22 cellular contexts compared by ENCODE assay signal in the genomic region with DNA sequence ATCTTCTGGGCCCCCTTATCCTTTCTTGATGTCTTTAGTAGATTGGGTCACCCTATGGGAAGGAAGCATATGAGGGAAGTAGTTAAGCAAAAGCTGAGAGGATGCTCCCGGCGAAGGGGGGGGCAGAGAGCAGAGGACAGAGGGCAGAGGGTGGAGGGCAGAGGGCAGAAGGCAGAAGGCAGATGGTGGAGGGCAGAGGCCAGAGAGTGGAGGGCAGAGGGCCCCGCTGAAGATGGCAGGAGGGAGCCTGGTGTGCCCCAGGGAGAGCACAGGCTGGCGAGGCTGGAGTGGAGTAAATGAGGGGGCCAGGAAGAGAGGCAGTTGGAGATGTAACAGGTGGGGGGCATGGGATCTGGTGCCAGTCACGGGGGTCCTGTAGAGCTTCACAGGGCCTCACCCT. TPM values are rescaled to one million over a fixed set of nuclear protein-coding genes. Genes with fewer than 3 reads are reported as not detected.
"Had no signal": no experiment of that assay in that cellular context is flagged by ENCODE, and none has a peak within 500 bp of the region (broad histone marks: within the 10 kb centered on the region; RNA-seq: fewer than 3 reads in every experiment).

No MANE protein-coding gene starts in this region.

- ATAC-seq: activated CD8-positive, alpha-beta T cell treated with anti-CD3 and anti-CD28 coated beads for 36 hours; activated T-cell treated with anti-CD3 and anti-CD28 coated beads, Interleukin-2, amount 50 U/mL, for 4 hours; activated T-helper 17 cell treated with anti-CD3 and anti-CD28 coated beads, Interleukin-2, amount 50 U/mL, for 72 hours; pancreas; psoas muscle had no signal

- H3K4me3 ChIP-seq: coronary artery, dorsolateral prefrontal cortex, left ventricle myocardium inferior, lung, pancreas, psoas muscle, smooth muscle cell, thoracic aorta, upper lobe of left lung had no signal

- H3K27ac ChIP-seq: coronary artery, dorsolateral prefrontal cortex, left ventricle myocardium inferior, neutrophil, pancreas, psoas muscle, thoracic aorta had no signal

- DNase-seq: activated B cell treated with CpG ODN at 0.5 μM for 24 hours; activated CD4-positive, alpha-beta T cell treated with anti-CD3 and anti-CD28 coated beads, Interleukin-2, amount 50 U/mL, for 1 hour; activated CD8-positive, alpha-beta T cell treated with anti-CD3 and anti-CD28 coated beads for 36 hours; activated gamma-delta T cell treated with Interleukin-2 at 50 U/mL for 16 hours; activated naive CD4-positive, alpha-beta T cell treated with anti-CD3 and anti-CD28 coated beads, Interleukin-2, amount 50 U/mL, for 16 hours; activated T-cell treated with anti-CD3 and anti-CD28 coated beads, Interleukin-2, amount 50 U/mL, for 4 hours; anterior cingulate cortex; cerebellar nuclear complex; effector memory CD4-positive, alpha-beta T cell; left ventricle myocardium inferior; pancreas; psoas muscle; stimulated activated naive CD4-positive, alpha-beta T cell treated with Interleukin-2 at 50 U/mL for 16 hours; T-helper 2 cell; upper lobe of left lung had no signal

- H3K9me3 ChIP-seq: pancreas had no signal

- H3K4me2 ChIP-seq: smooth muscle cell had no signal

- H3K4me1 ChIP-seq: psoas muscle had no signal

- H3K27me3 ChIP-seq: pancreas, upper lobe of left lung had no signal

- H3K36me3 ChIP-seq: neutrophil, pancreas, thoracic aorta had no signal

RNA-seq across cellular contexts. Expression of gene MLPH, which starts 7.0 kb away (rescaled TPM):
- total RNA-seq: activated B cell treated with CpG ODN at 0.5 μM for 24 hours; activated CD8-positive, alpha-beta T cell treated with anti-CD3 and anti-CD28 coated beads for 36 hours; activated T-helper 17 cell treated with anti-CD3 and anti-CD28 coated beads, Interleukin-2, amount 50 U/mL, for 72 hours had no signal
